In the genomic region with DNA sequence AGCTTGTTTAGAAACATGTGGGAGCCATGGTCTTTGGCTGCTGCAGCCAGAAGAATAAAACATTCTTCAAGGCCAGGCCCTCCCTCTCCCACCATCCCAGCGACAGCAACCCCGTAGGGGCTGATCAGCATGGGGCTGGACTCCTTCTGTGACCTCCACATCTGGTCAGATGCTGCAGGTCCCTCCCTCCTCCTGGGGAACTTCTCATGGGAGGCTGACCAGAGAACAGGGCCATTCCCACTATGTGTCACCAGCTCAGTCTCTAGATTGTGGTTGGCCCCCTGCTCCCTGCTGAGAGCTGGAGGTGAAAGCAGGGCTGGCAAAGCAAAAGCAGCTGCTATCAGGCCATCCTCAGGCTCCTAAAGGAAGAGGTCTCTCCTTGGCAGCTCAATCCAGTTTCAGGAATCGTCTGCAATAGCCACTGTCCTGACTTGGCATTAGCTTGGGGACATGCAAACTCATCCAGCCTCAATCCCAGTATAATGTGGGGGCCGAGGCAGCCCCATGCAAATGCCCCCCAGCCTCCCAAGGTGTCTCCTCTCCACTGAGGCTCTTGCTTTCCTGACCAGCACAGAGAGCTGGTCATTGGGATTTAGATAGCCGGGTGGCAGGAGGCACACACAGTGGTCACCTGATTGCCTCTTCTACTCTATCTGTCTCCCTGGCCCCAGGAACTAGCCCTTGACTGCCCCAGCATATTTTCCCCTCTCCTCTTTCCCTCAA, we compare ENCODE assay signal across 16 cellular contexts.
DNase-seq lines count a peak whose midpoint lies in the region; ATAC-seq and TF ChIP-seq lines count a peak whose summit lies in the region.
"Had no signal": no experiment of that assay in that cellular context is flagged by ENCODE, and none has a peak within 500 bp of the region (broad histone marks: within the 10 kb centered on the region; RNA-seq: fewer than 3 reads in every experiment).

No MANE protein-coding gene starts in this region.

- H3K4me3 ChIP-seq in brain microvascular endothelial cell (ENCODE audit: low read depth, low read length): no peak overlapping the region
- H3K4me3 ChIP-seq: BLaER1 treated with 17β-estradiol and CSF1 and Interleukin-3, amounts not matched to agents 10 nM and 100 nM; ovary had no signal

- ATAC-seq in GM21786 (IDR thresholded peaks at IDR 0.05; ENCODE audit: unreplicated experiment) (peak; percentile 44), HG03378 (IDR thresholded peaks at IDR 0.05; ENCODE audit: unreplicated experiment) (peak; percentile 37), HG02840 (IDR thresholded peaks at IDR 0.05; ENCODE audit: low FRiP score, unreplicated experiment) (no peak)
- ATAC-seq: left colon, SK-N-SH treated with all-trans-retinoic acid at 6 μM for 48 hours had no signal

- in situ Hi-C loops in GM13977 (cut with MboI; ENCODE audit: low pct_unique_long_range_greater_than_20kb, low sequenced_read_pairs, unreplicated experiment): no loop called here
- in situ Hi-C loops in brain microvascular endothelial cell (cut with HindIII; ENCODE audit: low pct_ligation_motif_present, low sequenced_read_pairs): no loop called here

- no peak for TF ChIP-seq CTCF in GM13977 (IDR thresholded peaks at IDR 0.05; ENCODE audit: extremely low read depth, insufficient read depth, missing control alignments)
- TF ChIP-seq CTCF in brain microvascular endothelial cell (IDR thresholded peaks at IDR 0.05; ENCODE audit: low read depth, low read length, missing control alignments): no peak

- no peak overlapping the region for H3K27ac ChIP-seq in brain microvascular endothelial cell
- H3K27ac ChIP-seq: BLaER1 treated with 17β-estradiol and CSF1 and Interleukin-3, amounts not matched to agents 10 nM and 100 nM; ovary had no signal

- peak; percentile 48 for DNase-seq in GM13977 (ENCODE audit: low spot score)
- DNase-seq in globus pallidus (ENCODE audit: low spot score): peak; percentile 11
- no peak for DNase-seq in brain microvascular endothelial cell
- no peak for DNase-seq in NCI-H1092 (lab: John Stamatoyannopoulos, UW)
- no peak for DNase-seq in activated CD4-positive, alpha-beta T cell treated with anti-CD3 and anti-CD28 coated beads, Interleukin-2, amount 50 U/mL, for 1 hour
- DNase-seq: activated CD4-positive, alpha-beta T cell treated with anti-CD3 and anti-CD28 coated beads for 1 hour; activated naive CD4-positive, alpha-beta T cell treated with Interleukin-2 at 50 U/mL for 16 hours; left colon; NCI-H69; stimulated activated CD4-positive, alpha-beta T cell treated with anti-CD3 and anti-CD28 coated beads, Interleukin-4, amount 100 ng/mL, for 4 hours had no signal

- H3K27me3 ChIP-seq in brain microvascular endothelial cell (replicated peaks): peaks cover 2% of the 10 kb centered on the region
- H3K27me3 ChIP-seq: BLaER1 treated with 17β-estradiol and CSF1 and Interleukin-3, amounts not matched to agents 10 nM and 100 nM; ovary had no signal

- H3K36me3 ChIP-seq in brain microvascular endothelial cell (replicated peaks): no peaks in the 10 kb centered on the region
- H3K36me3 ChIP-seq: BLaER1 treated with 17β-estradiol and CSF1 and Interleukin-3, amounts not matched to agents 10 nM and 100 nM; ovary had no signal

Comparison
In these comparisons a context has a peak if more than half of its experiments do, and no peak if none do; other contexts are left out.
1. DNase-seq: peak in GM13977 (single experiment) and globus pallidus (single experiment); none in brain microvascular endothelial cell (single experiment), NCI-H1092 (single experiment) and activated CD4-positive, alpha-beta T cell treated with anti-CD3 and anti-CD28 coated beads, Interleukin-2, amount 50 U/mL, for 1 hour (single experiment).